ENCODE assay signal across 2 cellular contexts in the genomic region with DNA sequence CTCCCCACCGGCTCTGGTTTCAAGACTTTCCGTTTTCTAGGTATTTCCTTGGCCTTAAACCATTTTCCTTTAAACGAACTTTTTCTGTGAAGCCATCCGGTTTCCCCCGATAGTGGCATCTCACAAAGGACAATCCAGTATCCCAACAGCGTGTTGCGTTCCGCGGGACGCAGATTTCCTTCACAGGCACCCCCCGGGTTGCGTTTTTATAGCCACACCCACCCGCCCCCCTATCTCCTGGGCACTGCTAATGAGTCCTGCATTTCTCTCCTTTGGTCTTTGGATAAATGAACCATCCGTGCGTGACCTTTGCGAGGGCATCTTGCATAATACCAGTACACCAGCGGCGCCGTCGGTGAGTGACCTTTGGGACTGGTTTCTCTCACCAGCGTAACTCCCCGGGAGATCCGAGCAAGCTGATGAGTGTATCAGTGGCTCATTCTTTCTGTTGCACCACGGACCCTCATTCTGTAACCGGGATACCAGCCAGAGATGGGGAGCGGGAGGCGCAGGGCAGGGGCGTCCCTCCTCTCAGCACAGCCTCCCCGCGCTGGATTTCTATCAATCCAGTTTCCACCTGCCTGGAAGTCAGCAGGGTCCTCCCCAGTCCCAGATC.
TF ChIP-seq lines count a peak whose summit lies in the region.

No MANE protein-coding gene starts in this region.

TF ChIP-seq in HCT116, 20 proteins besides CTCF, POLR2A, EP300 and RAD21:
- peak; percentile 59; the same call in 1 of the 2 replicates for TF ChIP-seq CEBPB (IDR thresholded peaks at IDR 0.05; ENCODE audit: low read depth)
- TF ChIP-seq, protein P1, sequence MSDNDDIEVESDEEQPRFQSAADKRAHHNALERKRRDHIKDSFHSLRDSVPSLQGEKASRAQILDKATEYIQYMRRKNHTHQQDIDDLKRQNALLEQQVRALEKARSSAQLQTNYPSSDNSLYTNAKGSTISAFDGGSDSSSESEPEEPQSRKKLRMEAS (IDR thresholded peaks at IDR 0.05): no peak

TF ChIP-seq in GM12878, 131 proteins besides CTCF, POLR2A, EP300 and RAD21:
- TF ChIP-seq HDGF (IDR thresholded peaks at IDR 0.05) (0 out of 2 replicates have a peak, but pooled peaks have one; percentile 25), WRNIP1 (IDR thresholded peaks at IDR 0.05; ENCODE audit: borderline replicate concordance, low read depth, low read length) (no peak), LARP7 (IDR thresholded peaks at IDR 0.05) (0 out of 2 replicates have a peak, but pooled peaks have one; percentile 16)
